ENCODE assay signal across 21 cellular contexts in the genomic region with DNA sequence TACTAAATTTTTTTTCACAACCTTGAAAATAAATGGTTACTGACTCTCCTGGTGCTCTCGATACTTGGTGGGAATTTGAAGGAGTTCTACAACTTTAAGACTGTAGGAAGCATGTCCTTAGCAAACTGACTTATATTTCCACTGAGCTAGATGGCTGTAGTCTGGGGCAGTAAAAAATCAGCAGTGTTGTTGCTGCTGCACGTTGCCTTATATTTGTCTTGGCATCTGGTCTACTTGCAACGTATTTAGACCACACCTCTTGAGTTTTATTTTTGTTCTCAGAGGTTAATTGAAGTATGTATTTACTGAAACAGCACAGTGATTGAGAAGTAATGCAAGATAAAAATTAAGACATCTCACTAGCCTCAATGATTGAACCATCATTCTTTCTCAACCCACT.
"Had no signal": no experiment of that assay in that cellular context is flagged by ENCODE, and none has a peak within 500 bp of the region (broad histone marks: within the 10 kb centered on the region; RNA-seq: fewer than 3 reads in every experiment).

No MANE protein-coding gene starts in this region.

- H3K9me3 Mint-ChIP-seq: effector memory CD8-positive, alpha-beta T cell; immature natural killer cell; naive B cell; natural killer cell treated with Interleukin-12 subunit alpha and Interleukin-12 subunit beta and Interleukin-15 and Interleukin-18, amount 100 ng/mL, for 72 hours; neural progenitor cell had no signal

- H2AFZ ChIP-seq: neural progenitor cell, parathyroid adenoma had no signal

- H3K9me3 ChIP-seq: esophagus squamous epithelium, lower lobe of right lung, right lobe of liver, stomach, thyroid gland had no signal

- H3K27me3 Mint-ChIP-seq: effector memory CD8-positive, alpha-beta T cell; naive B cell; natural killer cell treated with Interleukin-12 subunit alpha and Interleukin-12 subunit beta and Interleukin-15 and Interleukin-18, amount 100 ng/mL, for 72 hours; progenitor cell of endocrine pancreas had no signal

- DNase-seq: cortex of kidney; effector memory CD8-positive, alpha-beta T cell; erythroblast; esophagus squamous epithelium; hypothalamus; immature natural killer cell; islet precursor cell; left ventricle myocardium superior; lower lobe of right lung; naive B cell; right lobe of liver; small intestine; stimulated activated CD4-positive, alpha-beta T cell treated with anti-CD3 and anti-CD28 coated beads, Interleukin-15, amount 100 ng/mL, for 24 hours; stimulated activated CD4-positive, alpha-beta T cell treated with anti-CD3 and anti-CD28 coated beads, Interleukin-2, amount 100 ng/mL, for 48 hours; stimulated activated naive CD4-positive, alpha-beta T cell; stomach; thyroid gland had no signal

- H3K27me3 ChIP-seq: esophagus squamous epithelium, neural progenitor cell, right lobe of liver, stomach, thyroid gland had no signal

- H3K27ac Mint-ChIP-seq: effector memory CD8-positive, alpha-beta T cell; immature natural killer cell; natural killer cell treated with Interleukin-12 subunit alpha and Interleukin-12 subunit beta and Interleukin-15 and Interleukin-18, amount 100 ng/mL, for 72 hours; neural progenitor cell; progenitor cell of endocrine pancreas had no signal

- H3K4me1 Mint-ChIP-seq: immature natural killer cell, neural progenitor cell had no signal

- H3K79me2 ChIP-seq: parathyroid adenoma had no signal

- H3K9ac ChIP-seq: neural progenitor cell, parathyroid adenoma had no signal

- H3K4me2 ChIP-seq: neural progenitor cell had no signal

- H3K4me3 ChIP-seq: esophagus squamous epithelium, lower lobe of right lung, neural progenitor cell, right lobe of liver, stomach, thyroid gland had no signal

- H3K4me1 ChIP-seq: esophagus squamous epithelium, lower lobe of right lung, neural progenitor cell, parathyroid adenoma, right lobe of liver, stomach, thyroid gland had no signal

- H3K27ac ChIP-seq: esophagus squamous epithelium, lower lobe of right lung, neural progenitor cell, parathyroid adenoma, right lobe of liver, stomach, thyroid gland had no signal

- H3K4me3 Mint-ChIP-seq: effector memory CD8-positive, alpha-beta T cell; immature natural killer cell; naive B cell; natural killer cell treated with Interleukin-12 subunit alpha and Interleukin-12 subunit beta and Interleukin-15 and Interleukin-18, amount 100 ng/mL, for 72 hours; neural progenitor cell had no signal

- ATAC-seq: effector memory CD8-positive, alpha-beta T cell; left ventricle myocardium superior; lower lobe of right lung; natural killer cell treated with Interleukin-12 subunit alpha and Interleukin-12 subunit beta and Interleukin-15 and Interleukin-18, amount 100 ng/mL, for 72 hours; right lobe of liver had no signal

- H3K36me3 ChIP-seq: thyroid gland had no signal
